In the genomic region with DNA sequence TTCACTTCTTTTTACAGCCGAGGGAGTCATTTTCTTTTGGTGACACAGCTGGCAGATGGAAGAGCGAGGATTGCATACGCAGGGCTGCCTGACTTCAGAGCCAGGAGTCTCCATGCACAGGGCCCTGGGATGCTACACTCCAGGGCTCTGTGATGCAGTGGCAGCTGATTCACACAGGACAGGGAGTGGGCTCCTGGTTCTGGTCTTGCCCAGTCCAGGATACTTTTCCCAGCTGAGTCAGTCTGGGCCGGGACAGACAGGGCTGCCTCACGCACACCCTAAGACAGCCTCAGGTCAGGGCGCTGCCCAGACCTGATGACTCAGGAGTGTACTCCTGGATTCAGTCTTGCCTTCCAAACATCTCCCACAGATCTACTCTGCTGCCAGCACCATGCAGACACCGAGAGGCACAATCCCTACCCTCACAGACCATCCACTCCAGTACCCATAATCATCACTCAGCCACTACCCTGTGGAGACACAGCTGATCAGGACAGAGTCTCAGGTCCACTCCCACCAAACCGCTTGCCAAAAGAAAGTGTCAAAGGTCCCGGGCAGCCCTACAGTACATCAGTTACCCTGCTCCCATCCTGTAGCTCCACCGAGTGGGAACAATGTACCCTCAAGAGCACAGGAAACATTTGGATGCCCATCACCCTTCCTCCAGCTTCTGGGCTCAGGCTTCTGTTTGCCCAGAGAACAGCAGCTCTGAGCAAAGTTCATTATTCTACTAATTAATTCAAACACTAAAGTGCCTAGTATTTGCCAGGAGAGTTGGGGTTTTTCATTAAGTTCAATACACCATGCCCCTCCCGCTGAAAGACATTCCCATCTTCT, we compare ENCODE assay signal across 9 cellular contexts. TPM values are rescaled to one million over a fixed set of nuclear protein-coding genes. Genes with fewer than 3 reads are reported as not detected.
A peak's percentile ranks its signal among the peaks of the same experiment; 100 is the strongest.
DNase-seq lines count a peak whose midpoint lies in the region; ATAC-seq, FAIRE-seq and TF ChIP-seq lines count a peak whose summit lies in the region.
"Had no signal": no experiment of that assay in that cellular context is flagged by ENCODE, and none has a peak within 500 bp of the region (broad histone marks: within the 10 kb centered on the region; RNA-seq: fewer than 3 reads in every experiment).

No MANE protein-coding gene starts in this region.

- no peak for ATAC-seq in GM18505 (IDR thresholded peaks at IDR 0.05; ENCODE audit: unreplicated experiment)
- no peak for ATAC-seq in stimulated activated naive B cell treated with anti-CD40 and anti-IgM and Interleukin-4, amounts not matched to agents 10 μg/mL and 1 μg/mL and 100 μg/mL, for 72 hours (replicated peaks)

- peak overlapping the region in 2 of 3 experiments; percentile 22 to 42 for H3K4me3 ChIP-seq in keratinocyte (ENCODE audit: control insufficient read depth in 2 of 3, extremely low read depth in 1 of 3, insufficient read depth in 2 of 3, low read depth in 1 of 3, low read length in 3 of 3)
- no peak overlapping the region for H3K4me3 ChIP-seq in small intestine (ENCODE audit: low read depth in 1 of 2, low read length in 2 of 2)

- H3K4me1 ChIP-seq in keratinocyte (ENCODE audit: control insufficient read depth, extremely low read depth, insufficient read depth, low read length) = peaks cover 60% of the 10 kb centered on the region
- peaks cover 10 to 14% of the 10 kb centered on the region in 2 donors for H3K4me1 ChIP-seq in small intestine (ENCODE audit: control insufficient read depth in 2 of 2, insufficient read depth in 1 of 2, low read depth in 1 of 2, low read length in 1 of 2)

- H3K27ac ChIP-seq in keratinocyte (ENCODE audit: control insufficient read depth, insufficient read depth, low read length) (peak overlapping the region; percentile 98), small intestine (ENCODE audit: low read depth in 1 of 2, low read length in 1 of 2) (peak overlapping the region; percentile 87 to 96)

- peaks cover 3% of the 10 kb centered on the region for H3K4me1 Mint-ChIP-seq in activated CD4-positive, alpha-beta memory T cell treated with anti-CD3 and anti-CD28 coated beads for 36 hours (ENCODE audit: low read depth)
- peaks cover 1 to 5% of the 10 kb centered on the region in 2 donors for H3K4me1 Mint-ChIP-seq in stimulated activated naive B cell treated with anti-CD40 and anti-IgM and Interleukin-4, amounts not matched to agents 10 μg/mL and 1 μg/mL and 100 μg/mL, for 72 hours

- 19 to 61% (median 37%) methylated on average over 11 of the region's 11 CpGs for WGBS in small intestine, 3 donors

- peak overlapping the region; percentile 79 for H3K9ac ChIP-seq in keratinocyte (ENCODE audit: control insufficient read depth, extremely low read depth, insufficient read depth, low read length)

- CTCF ChIA-PET in activated CD4-positive, alpha-beta memory T cell treated with anti-CD3 and anti-CD28 coated beads for 36 hours (lab: Charles Lee) = interaction anchor here (1.0 to 2.5 kb wide), 5 partner anchors 18 to 113 kb away, joined by 3 to 9 read pairs (median 6); no protein-coding TSS in a partner anchor

- peaks cover 20% of the 10 kb centered on the region for H3K36me3 Mint-ChIP-seq in activated CD4-positive, alpha-beta memory T cell treated with anti-CD3 and anti-CD28 coated beads for 36 hours
- H3K36me3 Mint-ChIP-seq in stimulated activated naive B cell treated with anti-CD40 and anti-IgM and Interleukin-4, amounts not matched to agents 10 μg/mL and 1 μg/mL and 100 μg/mL, for 72 hours = peaks cover 0 to 3% of the 10 kb centered on the region in 2 donors

- intact Hi-C loops in activated CD4-positive, alpha-beta memory T cell treated with anti-CD3 and anti-CD28 coated beads for 36 hours (cut with micrococcal nuclease) = no loop called here

- no peaks in the 10 kb centered on the region for H3K27me3 ChIP-seq in keratinocyte (ENCODE audit: control insufficient read depth, extremely low read depth, insufficient read depth, low read length)
- no peaks in the 10 kb centered on the region for H3K27me3 ChIP-seq in small intestine (ENCODE audit: control insufficient read depth in 2 of 2, insufficient read depth in 2 of 2, low read length in 2 of 2)

- POLR2A ChIA-PET in activated CD4-positive, alpha-beta memory T cell treated with anti-CD3 and anti-CD28 coated beads for 36 hours (lab: Charles Lee) = interaction anchor here (0.6 kb wide), 1 partner anchor 11 kb away, joined by 3 read pairs; no protein-coding TSS in a partner anchor

- peak overlapping the region; percentile 55 for H3K4me2 ChIP-seq in keratinocyte (ENCODE audit: control insufficient read depth, extremely low read depth, insufficient read depth, low read depth, low read length)

- H3K9me1 ChIP-seq in keratinocyte (ENCODE audit: control insufficient read depth, extremely low read depth, insufficient read depth, low read length) = peaks cover 2% of the 10 kb centered on the region

- H4K20me1 ChIP-seq in keratinocyte (ENCODE audit: control insufficient read depth, extremely low read depth, insufficient read depth, low read length) = no peaks in the 10 kb centered on the region

- TF ChIP-seq CTCF in keratinocyte (optimal IDR thresholded peaks at IDR 0.05 in 1 of 3, IDR thresholded peaks at IDR 0.05 in 1 of 3, conservative IDR thresholded peaks at IDR 0.05 in 1 of 3; ENCODE audit: extremely low read depth in 1 of 3, insufficient read depth in 2 of 3, low read length in 3 of 3) = no peak

- FAIRE-seq in keratinocyte (lab: Jason Lieb, UNC) (peak; percentile 90), small intestine (lab: Jason Lieb, UNC) (no peak)

- no peak overlapping the region for H3K4me3 Mint-ChIP-seq in activated CD4-positive, alpha-beta memory T cell treated with anti-CD3 and anti-CD28 coated beads for 36 hours
- no peak overlapping the region for H3K4me3 Mint-ChIP-seq in stimulated activated naive B cell treated with anti-CD40 and anti-IgM and Interleukin-4, amounts not matched to agents 10 μg/mL and 1 μg/mL and 100 μg/mL, for 72 hours

- no peak overlapping the region for H2AFZ ChIP-seq in keratinocyte (ENCODE audit: control insufficient read depth, low read length)

- no peaks in the 10 kb centered on the region for H3K9me3 Mint-ChIP-seq in activated CD4-positive, alpha-beta memory T cell treated with anti-CD3 and anti-CD28 coated beads for 36 hours
- H3K9me3 Mint-ChIP-seq in stimulated activated naive B cell treated with anti-CD40 and anti-IgM and Interleukin-4, amounts not matched to agents 10 μg/mL and 1 μg/mL and 100 μg/mL, for 72 hours = no peaks in the 10 kb centered on the region

- TF ChIP-seq POLR2A in GM18505 (IDR thresholded peaks at IDR 0.05; ENCODE audit: borderline replicate concordance, extremely low read depth, insufficient read depth, insufficient read length) = no peak

- no peaks in the 10 kb centered on the region for H3K27me3 Mint-ChIP-seq in activated CD4-positive, alpha-beta memory T cell treated with anti-CD3 and anti-CD28 coated beads for 36 hours
- peaks cover 26 to 32% of the 10 kb centered on the region in 2 donors for H3K27me3 Mint-ChIP-seq in stimulated activated naive B cell treated with anti-CD40 and anti-IgM and Interleukin-4, amounts not matched to agents 10 μg/mL and 1 μg/mL and 100 μg/mL, for 72 hours

- DNase-seq in GOT3 (lab: John Stamatoyannopoulos, UW) (peak; percentile 61), astrocyte of the hippocampus (ENCODE audit: low read depth, low spot score) (peak; percentile 88), keratinocyte (ENCODE audit: low read depth, low spot score) (no peak), small intestine (peak; percentile 86), NCI-H187 (lab: John Stamatoyannopoulos, UW) (no peak)
- DNase-seq in activated CD4-positive, alpha-beta memory T cell treated with anti-CD3 and anti-CD28 coated beads for 36 hours = no peak
- DNase-seq in stimulated activated naive B cell treated with anti-CD40 and anti-IgM and Interleukin-4, amounts not matched to agents 10 μg/mL and 1 μg/mL and 100 μg/mL, for 72 hours = no peak

- peaks cover 64% of the 10 kb centered on the region for H3K79me2 ChIP-seq in keratinocyte (ENCODE audit: control insufficient read depth, insufficient read depth, low read length)

- H3K9me3 ChIP-seq in keratinocyte (ENCODE audit: control insufficient read depth, low read depth, low read length) (no peaks in the 10 kb centered on the region), small intestine (ENCODE audit: control insufficient read depth, low read depth) (no peaks in the 10 kb centered on the region)

- H3K36me3 ChIP-seq in keratinocyte (ENCODE audit: control insufficient read depth in 2 of 2, extremely low read depth in 1 of 2, insufficient read depth in 2 of 2, low read length in 2 of 2) (peaks cover 29 to 46% of the 10 kb centered on the region in 2 experiments), small intestine (ENCODE audit: control insufficient read depth in 2 of 2, insufficient read depth in 2 of 2, low read length in 2 of 2) (peaks cover 5 to 8% of the 10 kb centered on the region in 2 donors)

- dilution Hi-C loops in keratinocyte (cut with MboI; ENCODE audit: extremely low pct_ligation_motif_present, low sequenced_read_pairs) = no loop called here

- H3K27ac Mint-ChIP-seq in activated CD4-positive, alpha-beta memory T cell treated with anti-CD3 and anti-CD28 coated beads for 36 hours = no peak overlapping the region
- no peak overlapping the region for H3K27ac Mint-ChIP-seq in stimulated activated naive B cell treated with anti-CD40 and anti-IgM and Interleukin-4, amounts not matched to agents 10 μg/mL and 1 μg/mL and 100 μg/mL, for 72 hours

RNA-seq across cellular contexts. Expression of a gene that starts 11.5 kb away (rescaled TPM):
- polyA plus RNA-seq in keratinocyte (114 to 206 TPM (median 140 TPM) in 3 replicates), small intestine (10 to 100 TPM; 14.3 to 31.5 (median 15.4) TPM)
- 28.2 TPM for polyA plus RNA-seq in keratinocyte (2011; ENCODE audit: low read depth)
- 68.5 and 78.5 TPM in 2 replicates for polyA plus RNA-seq in keratinocyte (2011; cell fraction: cytosol; rRNA removed)
- polyA plus RNA-seq in keratinocyte (2011; cell fraction: nucleus; rRNA removed) = 189 and 212 TPM in 2 replicates
- 187 and 229 TPM in 2 replicates for polyA plus RNA-seq in keratinocyte (2012; ENCODE audit: low replicate concordance)
- 183 to 252 TPM (median 197 TPM) in 3 replicates for polyA minus RNA-seq in keratinocyte
- polyA minus RNA-seq in keratinocyte (2011; cell fraction: cytosol; rRNA and poly(A)+ RNA removed) = 145 TPM
- polyA minus RNA-seq in keratinocyte (2011; cell fraction: nucleus; rRNA and poly(A)+ RNA removed) = 171 and 233 TPM in 2 replicates
- total RNA-seq in activated CD4-positive, alpha-beta memory T cell treated with anti-CD3 and anti-CD28 coated beads for 36 hours = 10 to 100 TPM; 67.8 to 69.8 TPM

RNA-seq across cellular contexts. Expression of a gene that starts 26.2 kb away (rescaled TPM):
- polyA plus RNA-seq in keratinocyte (16.8 to 29.8 TPM (median 22.0 TPM) in 3 replicates), small intestine (10 to 100 TPM; 13.6 to 31.4 (median 22.4) TPM)
- polyA plus RNA-seq in keratinocyte (2011; ENCODE audit: low read depth) = 2.4 TPM
- polyA plus RNA-seq in keratinocyte (2011; cell fraction: cytosol; rRNA removed) = 18.0 and 21.4 TPM in 2 replicates
- polyA plus RNA-seq in keratinocyte (2011; cell fraction: nucleus; rRNA removed) = 17.8 and 20.3 TPM in 2 replicates
- polyA plus RNA-seq in keratinocyte (2012; ENCODE audit: low replicate concordance) = 13.0 and 16.6 TPM in 2 replicates
- polyA minus RNA-seq in keratinocyte = 41.4 to 75.8 TPM (median 52.7 TPM) in 3 replicates
- 55.8 TPM for polyA minus RNA-seq in keratinocyte (2011; cell fraction: cytosol; rRNA and poly(A)+ RNA removed)
- polyA minus RNA-seq in keratinocyte (2011; cell fraction: nucleus; rRNA and poly(A)+ RNA removed) = 14.1 and 18.9 TPM in 2 replicates
- 10 to 100 TPM; 19.9 to 24.8 TPM for total RNA-seq in activated CD4-positive, alpha-beta memory T cell treated with anti-CD3 and anti-CD28 coated beads for 36 hours

RNA-seq across cellular contexts. Expression of a gene that starts 28.6 kb away (rescaled TPM):
- 0.08 TPM in 1 of 3 replicates, not detected in the others for polyA plus RNA-seq in keratinocyte
- polyA plus RNA-seq in keratinocyte (2011; ENCODE audit: low read depth) = 0.12 TPM
- not detected in 2 replicates for polyA plus RNA-seq in keratinocyte (2011; cell fraction: cytosol; rRNA removed)
- 0.05 and 0.16 TPM in 2 replicates for polyA plus RNA-seq in keratinocyte (2011; cell fraction: nucleus; rRNA removed)
- 0.17 TPM in 1 of 2 replicates, not detected in the other for polyA plus RNA-seq in keratinocyte (2012; ENCODE audit: low replicate concordance)
- not detected in 3 replicates for polyA minus RNA-seq in keratinocyte
- polyA minus RNA-seq in keratinocyte (2011; cell fraction: cytosol; rRNA and poly(A)+ RNA removed) = not detected
- polyA minus RNA-seq in keratinocyte (2011; cell fraction: nucleus; rRNA and poly(A)+ RNA removed) = not detected in 2 replicates
- polyA plus RNA-seq in small intestine = under 1 TPM in 1 of 3 donors, not detected in 2; 0.07 TPM
- total RNA-seq in activated CD4-positive, alpha-beta memory T cell treated with anti-CD3 and anti-CD28 coated beads for 36 hours = under 1 TPM; 0.70 to 0.95 TPM

RNA-seq across cellular contexts. Expression of a gene that starts 30.1 kb away (rescaled TPM):
- polyA plus RNA-seq in keratinocyte (not detected in 3 replicates), small intestine (1 to 10 TPM in 1 of 3 donors, under 1 TPM in 1, not detected in 1; 0.04 to 1.4 TPM)
- polyA plus RNA-seq in keratinocyte (2011; ENCODE audit: low read depth) = not detected
- polyA plus RNA-seq in keratinocyte (2011; cell fraction: cytosol; rRNA removed) = not detected in 2 replicates
- not detected in 2 replicates for polyA plus RNA-seq in keratinocyte (2011; cell fraction: nucleus; rRNA removed)
- not detected in 2 replicates for polyA plus RNA-seq in keratinocyte (2012; ENCODE audit: low replicate concordance)
- not detected in 3 replicates for polyA minus RNA-seq in keratinocyte
- polyA minus RNA-seq in keratinocyte (2011; cell fraction: cytosol; rRNA and poly(A)+ RNA removed) = not detected
- polyA minus RNA-seq in keratinocyte (2011; cell fraction: nucleus; rRNA and poly(A)+ RNA removed) = not detected in 2 replicates
- not detected for total RNA-seq in activated CD4-positive, alpha-beta memory T cell treated with anti-CD3 and anti-CD28 coated beads for 36 hours
- total RNA-seq: T-helper 2 cell treated with Interferon-gamma antibody and Interleukin-4, amounts not matched to agents 100 ng/mL and 5 ng/mL, for 36 hours had no signal

RNA-seq across cellular contexts. Expression of a gene that starts 41.4 kb away (rescaled TPM):
- polyA plus RNA-seq in keratinocyte (not detected in 3 replicates), small intestine (under 1 TPM in 1 of 3 donors, not detected in 2; 0.19 TPM)
- not detected for polyA plus RNA-seq in keratinocyte (2011; ENCODE audit: low read depth)
- polyA plus RNA-seq in keratinocyte (2011; cell fraction: cytosol; rRNA removed) = not detected in 2 replicates
- 0.22 TPM in 1 of 2 replicates, not detected in the other for polyA plus RNA-seq in keratinocyte (2011; cell fraction: nucleus; rRNA removed)
- polyA plus RNA-seq in keratinocyte (2012; ENCODE audit: low replicate concordance) = 0.34 and 0.44 TPM in 2 replicates
- polyA minus RNA-seq in keratinocyte = not detected in 3 replicates
- not detected for polyA minus RNA-seq in keratinocyte (2011; cell fraction: cytosol; rRNA and poly(A)+ RNA removed)
- polyA minus RNA-seq in keratinocyte (2011; cell fraction: nucleus; rRNA and poly(A)+ RNA removed) = not detected in 2 replicates
- total RNA-seq in activated CD4-positive, alpha-beta memory T cell treated with anti-CD3 and anti-CD28 coated beads for 36 hours = under 1 TPM; 0.24 to 0.55 TPM

Comparison
In these comparisons a context has a peak if more than half of its experiments do, and no peak if none do; other contexts are left out.
1. DNase-seq: peak in GOT3 (single experiment), astrocyte of the hippocampus (single experiment) and small intestine (single experiment); none in keratinocyte (single experiment), activated CD4-positive, alpha-beta memory T cell treated with anti-CD3 and anti-CD28 coated beads for 36 hours (single experiment), NCI-H187 (0 of 2) and stimulated activated naive B cell treated with anti-CD40 and anti-IgM and Interleukin-4, amounts not matched to agents 10 μg/mL and 1 μg/mL and 100 μg/mL, for 72 hours (single experiment).
2. H3K4me3 ChIP-seq: peak in keratinocyte (2 of 3); none in small intestine (0 of 2).